ENCODE assay signal across 1 cellular context in the genomic region with DNA sequence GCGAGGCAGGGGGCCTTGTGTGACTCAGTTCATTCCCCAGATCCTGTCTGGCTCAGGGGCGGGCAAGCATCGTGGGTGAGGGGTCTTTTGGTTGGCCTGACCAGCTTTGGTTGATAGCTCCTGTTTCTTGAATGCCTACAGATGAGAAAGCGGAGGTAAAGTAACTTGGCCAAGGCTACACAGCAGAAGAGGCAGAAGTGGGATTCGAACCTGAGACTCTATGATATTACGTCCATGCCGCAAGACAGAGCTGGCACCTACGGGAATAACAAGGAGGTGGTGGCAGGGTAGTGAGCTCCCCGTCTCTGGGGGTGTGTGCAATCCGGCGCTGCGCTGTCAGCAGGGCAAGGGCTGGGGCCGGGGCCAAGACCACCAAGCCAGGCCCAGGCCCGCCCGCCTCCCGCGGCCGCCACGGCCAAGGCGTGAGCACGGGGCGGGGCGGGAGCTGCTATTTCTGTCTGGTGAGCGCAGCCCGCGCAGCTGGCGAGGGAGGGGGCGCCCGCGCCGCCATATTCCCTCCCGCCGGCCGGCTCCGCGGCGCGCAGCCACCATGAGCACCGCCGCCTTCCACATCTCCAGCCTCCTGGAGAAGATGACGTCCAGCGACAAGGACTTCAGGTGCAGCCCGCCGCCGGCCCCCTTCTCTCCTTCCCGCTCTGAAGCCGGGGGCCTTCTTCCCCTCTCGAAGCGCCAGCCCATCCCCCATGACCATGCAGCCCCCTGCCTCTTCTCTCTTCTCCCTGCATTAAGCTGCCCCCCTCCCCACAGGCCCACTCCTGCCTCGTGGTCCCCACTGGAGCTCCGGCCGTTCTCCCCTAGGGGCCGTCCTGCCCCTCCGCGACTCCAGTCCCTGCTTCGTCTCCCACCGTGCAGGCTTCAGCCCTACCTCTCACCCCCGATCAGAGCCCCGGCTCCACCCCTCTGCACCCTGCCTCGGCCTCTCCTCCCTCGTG.
TF ChIP-seq lines count a peak whose summit lies in the region.

Gene CAND2 (plus strand): TSS at position 510 of the 953 bp plus-strand sequence. CDS start 41 bp downstream, at position 551.

TF ChIP-seq in K562, 482 proteins besides CTCF, POLR2A, EP300 and RAD21 (continued from another document and continues in another):
- TF ChIP-seq ZNF551 (CRISPR knock-in tag; IDR thresholded peaks at IDR 0.05) (no peak), ZBTB12 (CRISPR knock-in tag; IDR thresholded peaks at IDR 0.05) (no peak), ARHGAP35 (IDR thresholded peaks at IDR 0.05; ENCODE audit: partially characterized antibody) (no peak), GABPB2 (CRISPR knock-in tag; conservative IDR thresholded peaks at IDR 0.05) (no peak), RFX7 (CRISPR knock-in tag; IDR thresholded peaks at IDR 0.05) (no peak), ESRRA (IDR thresholded peaks at IDR 0.05; ENCODE audit: borderline replicate concordance, low read depth) (peak; percentile 41; the same call in 1 of the 2 replicates), TSC22D4 (tag; IDR thresholded peaks at IDR 0.05) (no peak), PTBP1 (IDR thresholded peaks at IDR 0.05; ENCODE audit: low read depth, low read length) (0 out of 2 replicates have a peak, but pooled peaks have one; percentile 78), SNRNP70 (optimal IDR thresholded peaks at IDR 0.05; ENCODE audit: low read depth, low read length) (no peak), SP1 (CRISPR knock-in tag; IDR thresholded peaks at IDR 0.05) (peak; percentile 81), ZNF282 (CRISPR knock-in tag; IDR thresholded peaks at IDR 0.05) (no peak), CBX1 (IDR thresholded peaks at IDR 0.05; ENCODE audit: low read depth) (peak; percentile 84; the same call in 1 of the 2 replicates), EGR1 (conservative IDR thresholded peaks at IDR 0.05) (no peak), HNRNPUL1 (IDR thresholded peaks at IDR 0.05; ENCODE audit: low read length) (no peak), SREBF1 (IDR thresholded peaks at IDR 0.05; ENCODE audit: borderline replicate concordance, low read depth, low read length) (no peak), CCNT2 (IDR thresholded peaks at IDR 0.05; ENCODE audit: borderline replicate concordance, extremely low read depth, insufficient read length, low read depth, low read length) (peak; percentile 71), ZNF778 (CRISPR knock-in tag; IDR thresholded peaks at IDR 0.05) (no peak), TAF9B (IDR thresholded peaks at IDR 0.05; ENCODE audit: partially characterized antibody) (no peak), ID3 (CRISPR knock-in tag; IDR thresholded peaks at IDR 0.05) (no peak), ID3 (tag; IDR thresholded peaks at IDR 0.05) (peak; percentile 62; the same call in 1 of the 2 replicates), ZNF79 (CRISPR knock-in tag; IDR thresholded peaks at IDR 0.05; ENCODE audit: low read depth) (no peak), RBM34 (IDR thresholded peaks at IDR 0.05; ENCODE audit: borderline replicate concordance, insufficient read depth, low read length) (no peak), CBX8 (IDR thresholded peaks at IDR 0.05; ENCODE audit: borderline replicate concordance, extremely low read depth, low read depth, low read length, poor library complexity, severe bottlenecking) (no peak), HMGN3 (IDR thresholded peaks at IDR 0.05; ENCODE audit: borderline replicate concordance, extremely low read depth, insufficient read length, low read depth, low read length) (peak; percentile 77), PCBP1 (IDR thresholded peaks at IDR 0.05; ENCODE audit: low read depth, low read length, poor library complexity, severe bottlenecking) (peak; percentile 1), PHF21A (IDR thresholded peaks at IDR 0.05; ENCODE audit: borderline replicate concordance, low read depth) (no peak), POLR3A (IDR thresholded peaks at IDR 0.05; ENCODE audit: borderline replicate concordance, extremely low read depth, insufficient read depth, insufficient read length) (no peak), NCOA2 (IDR thresholded peaks at IDR 0.05; ENCODE audit: partially characterized antibody in 2 of 2) (no peak), RFX5 (IDR thresholded peaks at IDR 0.05; ENCODE audit: low read depth, low read length) (no peak), MAFF (IDR thresholded peaks at IDR 0.05; ENCODE audit: low read length) (no peak), HDAC1 (IDR thresholded peaks at IDR 0.05) (peak in 1 of 2 experiments; percentile 22; a peak in 2 of 4 replicates), MXD1 (CRISPR knock-in tag; IDR thresholded peaks at IDR 0.05; ENCODE audit: borderline replicate concordance, poor library complexity, severe bottlenecking) (no peak), LARP7 (IDR thresholded peaks at IDR 0.05) (peak; percentile 28; the same call in 1 of the 2 replicates), CC2D1A (IDR thresholded peaks at IDR 0.05) (no peak), ZNF354B (CRISPR knock-in tag; IDR thresholded peaks at IDR 0.05) (no peak), RBFOX2 (IDR thresholded peaks at IDR 0.05; ENCODE audit: low read depth, low read length) (peak; percentile 89), NEUROD1 (IDR thresholded peaks at IDR 0.05; ENCODE audit: borderline replicate concordance, low read depth, low read length, partially characterized antibody) (no peak), SMARCE1 (IDR thresholded peaks at IDR 0.05) (no peak; the same call in 1 of the 2 replicates), FOS (IDR thresholded peaks at IDR 0.05; ENCODE audit: extremely low read depth, insufficient read length) (no peak), TBL1XR1 (IDR thresholded peaks at IDR 0.05; ENCODE audit: low read length in 2 of 2) (no peak), TAF1 (IDR thresholded peaks at IDR 0.05; ENCODE audit: control insufficient read depth, extremely low read depth, insufficient read depth, low read length, severe bottlenecking) (peak; percentile 59), HDAC3 (IDR thresholded peaks at IDR 0.05; ENCODE audit: borderline replicate concordance, partially characterized antibody) (no peak), NUFIP1 (IDR thresholded peaks at IDR 0.05; ENCODE audit: partially characterized antibody) (no peak), KDM4B (IDR thresholded peaks at IDR 0.05; ENCODE audit: borderline replicate concordance in 2 of 2, low read depth in 1 of 2) (no peak), MTA1 (IDR thresholded peaks at IDR 0.05; ENCODE audit: borderline replicate concordance) (no peak; the same call in 1 of the 2 replicates), KAT2B (IDR thresholded peaks at IDR 0.05; ENCODE audit: low read depth, low read length) (no peak), SIRT6 (IDR thresholded peaks at IDR 0.05; ENCODE audit: low read depth, low read length) (no peak), BACH1 (tag; IDR thresholded peaks at IDR 0.05) (no peak), SLC30A9 (CRISPR knock-in tag; IDR thresholded peaks at IDR 0.05) (no peak), ZSCAN32 (CRISPR knock-in tag; IDR thresholded peaks at IDR 0.05) (no peak), XRCC5 (IDR thresholded peaks at IDR 0.05; ENCODE audit: low read depth, low read length) (0 out of 2 replicates have a peak, but pooled peaks have one; percentile 5), E2F5 (CRISPR knock-in tag; IDR thresholded peaks at IDR 0.05) (peak; percentile 88; the same call in 1 of the 2 replicates), NFATC3 (IDR thresholded peaks at IDR 0.05) (no peak), TEAD1 (CRISPR knock-in tag; IDR thresholded peaks at IDR 0.05) (peak in 1 of 2 experiments; percentile 83; a peak in 1 of 4 replicates)
- TF ChIP-seq, protein P1, sequence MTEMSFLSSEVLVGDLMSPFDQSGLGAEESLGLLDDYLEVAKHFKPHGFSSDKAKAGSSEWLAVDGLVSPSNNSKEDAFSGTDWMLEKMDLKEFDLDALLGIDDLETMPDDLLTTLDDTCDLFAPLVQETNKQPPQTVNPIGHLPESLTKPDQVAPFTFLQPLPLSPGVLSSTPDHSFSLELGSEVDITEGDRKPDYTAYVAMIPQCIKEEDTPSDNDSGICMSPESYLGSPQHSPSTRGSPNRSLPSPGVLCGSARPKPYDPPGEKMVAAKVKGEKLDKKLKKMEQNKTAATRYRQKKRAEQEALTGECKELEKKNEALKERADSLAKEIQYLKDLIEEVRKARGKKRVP (CRISPR knock-in tag; IDR thresholded peaks at IDR 0.05) = no peak
- TF ChIP-seq, protein P2, sequence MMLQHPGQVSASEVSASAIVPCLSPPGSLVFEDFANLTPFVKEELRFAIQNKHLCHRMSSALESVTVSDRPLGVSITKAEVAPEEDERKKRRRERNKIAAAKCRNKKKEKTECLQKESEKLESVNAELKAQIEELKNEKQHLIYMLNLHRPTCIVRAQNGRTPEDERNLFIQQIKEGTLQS (IDR thresholded peaks at IDR 0.05) = no peak
- TF ChIP-seq, protein P2 (CRISPR knock-in tag; conservative IDR thresholded peaks at IDR 0.05) = no peak
- TF ChIP-seq, protein P3, sequence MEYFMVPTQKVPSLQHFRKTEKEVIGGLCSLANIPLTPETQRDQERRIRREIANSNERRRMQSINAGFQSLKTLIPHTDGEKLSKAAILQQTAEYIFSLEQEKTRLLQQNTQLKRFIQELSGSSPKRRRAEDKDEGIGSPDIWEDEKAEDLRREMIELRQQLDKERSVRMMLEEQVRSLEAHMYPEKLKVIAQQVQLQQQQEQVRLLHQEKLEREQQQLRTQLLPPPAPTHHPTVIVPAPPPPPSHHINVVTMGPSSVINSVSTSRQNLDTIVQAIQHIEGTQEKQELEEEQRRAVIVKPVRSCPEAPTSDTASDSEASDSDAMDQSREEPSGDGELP (CRISPR knock-in tag; IDR thresholded peaks at IDR 0.05; ENCODE audit: borderline replicate concordance) = peak; percentile 92
- TF ChIP-seq, protein P4, sequence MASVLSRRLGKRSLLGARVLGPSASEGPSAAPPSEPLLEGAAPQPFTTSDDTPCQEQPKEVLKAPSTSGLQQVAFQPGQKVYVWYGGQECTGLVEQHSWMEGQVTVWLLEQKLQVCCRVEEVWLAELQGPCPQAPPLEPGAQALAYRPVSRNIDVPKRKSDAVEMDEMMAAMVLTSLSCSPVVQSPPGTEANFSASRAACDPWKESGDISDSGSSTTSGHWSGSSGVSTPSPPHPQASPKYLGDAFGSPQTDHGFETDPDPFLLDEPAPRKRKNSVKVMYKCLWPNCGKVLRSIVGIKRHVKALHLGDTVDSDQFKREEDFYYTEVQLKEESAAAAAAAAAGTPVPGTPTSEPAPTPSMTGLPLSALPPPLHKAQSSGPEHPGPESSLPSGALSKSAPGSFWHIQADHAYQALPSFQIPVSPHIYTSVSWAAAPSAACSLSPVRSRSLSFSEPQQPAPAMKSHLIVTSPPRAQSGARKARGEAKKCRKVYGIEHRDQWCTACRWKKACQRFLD (CRISPR knock-in tag; IDR thresholded peaks at IDR 0.05) = peak; percentile 30; the same call in 1 of the 2 replicates
- TF ChIP-seq, protein P5, sequence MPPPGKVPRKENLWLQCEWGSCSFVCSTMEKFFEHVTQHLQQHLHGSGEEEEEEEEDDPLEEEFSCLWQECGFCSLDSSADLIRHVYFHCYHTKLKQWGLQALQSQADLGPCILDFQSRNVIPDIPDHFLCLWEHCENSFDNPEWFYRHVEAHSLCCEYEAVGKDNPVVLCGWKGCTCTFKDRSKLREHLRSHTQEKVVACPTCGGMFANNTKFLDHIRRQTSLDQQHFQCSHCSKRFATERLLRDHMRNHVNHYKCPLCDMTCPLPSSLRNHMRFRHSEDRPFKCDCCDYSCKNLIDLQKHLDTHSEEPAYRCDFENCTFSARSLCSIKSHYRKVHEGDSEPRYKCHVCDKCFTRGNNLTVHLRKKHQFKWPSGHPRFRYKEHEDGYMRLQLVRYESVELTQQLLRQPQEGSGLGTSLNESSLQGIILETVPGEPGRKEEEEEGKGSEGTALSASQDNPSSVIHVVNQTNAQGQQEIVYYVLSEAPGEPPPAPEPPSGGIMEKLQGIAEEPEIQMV (tag; conservative IDR thresholded peaks at IDR 0.05; ENCODE audit: low read depth) = no peak
- TF ChIP-seq, protein P6, sequence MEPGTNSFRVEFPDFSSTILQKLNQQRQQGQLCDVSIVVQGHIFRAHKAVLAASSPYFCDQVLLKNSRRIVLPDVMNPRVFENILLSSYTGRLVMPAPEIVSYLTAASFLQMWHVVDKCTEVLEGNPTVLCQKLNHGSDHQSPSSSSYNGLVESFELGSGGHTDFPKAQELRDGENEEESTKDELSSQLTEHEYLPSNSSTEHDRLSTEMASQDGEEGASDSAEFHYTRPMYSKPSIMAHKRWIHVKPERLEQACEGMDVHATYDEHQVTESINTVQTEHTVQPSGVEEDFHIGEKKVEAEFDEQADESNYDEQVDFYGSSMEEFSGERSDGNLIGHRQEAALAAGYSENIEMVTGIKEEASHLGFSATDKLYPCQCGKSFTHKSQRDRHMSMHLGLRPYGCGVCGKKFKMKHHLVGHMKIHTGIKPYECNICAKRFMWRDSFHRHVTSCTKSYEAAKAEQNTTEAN (CRISPR knock-in tag; IDR thresholded peaks at IDR 0.05) = no peak
- TF ChIP-seq, protein P7, sequence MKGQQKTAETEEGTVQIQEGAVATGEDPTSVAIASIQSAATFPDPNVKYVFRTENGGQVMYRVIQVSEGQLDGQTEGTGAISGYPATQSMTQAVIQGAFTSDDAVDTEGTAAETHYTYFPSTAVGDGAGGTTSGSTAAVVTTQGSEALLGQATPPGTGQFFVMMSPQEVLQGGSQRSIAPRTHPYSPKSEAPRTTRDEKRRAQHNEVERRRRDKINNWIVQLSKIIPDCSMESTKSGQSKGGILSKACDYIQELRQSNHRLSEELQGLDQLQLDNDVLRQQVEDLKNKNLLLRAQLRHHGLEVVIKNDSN (CRISPR knock-in tag; IDR thresholded peaks at IDR 0.05) = no peak
